Comparison of ENCODE assay signal across 18 cellular contexts in the genomic region with DNA sequence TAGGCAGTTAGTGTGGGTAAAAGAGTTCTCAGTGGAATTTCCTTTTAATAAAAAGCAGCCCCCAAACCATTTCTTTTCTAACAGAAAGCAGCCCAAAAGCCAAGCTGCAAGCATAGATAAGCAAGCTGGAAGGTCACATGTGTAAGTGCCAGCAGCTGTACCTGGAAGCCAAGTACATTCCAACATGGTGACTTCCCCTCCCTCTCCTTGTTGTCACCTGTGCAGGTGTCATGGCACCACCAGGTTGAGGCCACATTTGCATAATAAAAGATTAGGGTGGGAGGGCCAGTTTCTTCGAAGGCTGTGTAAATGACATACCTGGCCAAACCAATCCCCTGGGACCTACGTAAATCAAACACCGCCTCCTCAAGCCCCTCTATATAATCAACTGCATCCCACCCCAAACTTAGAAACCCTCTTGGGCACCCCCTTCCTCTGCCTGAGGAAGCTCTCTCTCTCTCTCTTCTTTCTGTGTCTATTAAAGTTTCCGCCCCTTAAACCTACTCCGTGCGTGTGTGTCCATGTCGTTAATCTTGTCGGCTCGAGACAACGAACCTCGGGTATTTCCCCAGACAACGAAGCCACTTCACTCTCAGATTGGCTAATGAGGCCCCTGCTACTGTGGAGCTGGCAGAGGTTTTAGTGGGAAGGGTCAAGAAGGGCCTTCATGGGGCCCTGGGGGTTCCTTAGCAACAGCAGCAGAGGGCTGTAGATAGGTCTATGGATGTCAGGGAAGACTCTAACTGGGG.
DNase-seq lines count a peak whose midpoint lies in the region; ATAC-seq and TF ChIP-seq lines count a peak whose summit lies in the region.
"Had no signal": no experiment of that assay in that cellular context is flagged by ENCODE, and none has a peak within 500 bp of the region (broad histone marks: within the 10 kb centered on the region; RNA-seq: fewer than 3 reads in every experiment).

No MANE protein-coding gene starts in this region.

- H3K27ac ChIP-seq in left lung (no peak overlapping the region), stomach (peak overlapping the region in 1 of 5 donors; percentile 17)
- H3K27ac ChIP-seq: vagina had no signal

- H3K4me1 Mint-ChIP-seq in WTC11 = peaks cover 60% of the 10 kb centered on the region

- H3K27me3 ChIP-seq in left lung = no peaks in the 10 kb centered on the region
- H3K27me3 ChIP-seq in stomach = no peaks in the 10 kb centered on the region
- H3K27me3 ChIP-seq: vagina had no signal

- H3K4me3 ChIP-seq in left lung (no peak overlapping the region), stomach (no peak overlapping the region)
- H3K4me3 ChIP-seq: vagina had no signal

- H3K4me3 Mint-ChIP-seq in WTC11 = no peak overlapping the region
- H3K4me3 Mint-ChIP-seq: naive thymus-derived CD4-positive, alpha-beta T cell had no signal

- TF ChIP-seq EP300 in stomach (IDR thresholded peaks at IDR 0.05) = no peak

- H3K9me3 Mint-ChIP-seq in WTC11 = no peaks in the 10 kb centered on the region; the same call in 1 of the 2 replicates
- H3K9me3 Mint-ChIP-seq: naive thymus-derived CD4-positive, alpha-beta T cell had no signal

- H3K36me3 Mint-ChIP-seq in WTC11 = no peaks in the 10 kb centered on the region

- ATAC-seq in WTC11 = peak; percentile 23
- peak; percentile 20 for ATAC-seq in left lung
- ATAC-seq: naive thymus-derived CD4-positive, alpha-beta T cell; Right ventricle myocardium inferior had no signal

- H3K36me3 ChIP-seq in left lung = no peaks in the 10 kb centered on the region
- no peaks in the 10 kb centered on the region for H3K36me3 ChIP-seq in stomach
- H3K36me3 ChIP-seq: vagina had no signal

- intact Hi-C loops in left lung (cut with DNase I) = no loop called here
- intact Hi-C loops in stomach (cut with DNase I; ENCODE audit: low total_unique reads) = no loop called here

- H3K4me1 ChIP-seq in left lung (peaks cover 0 to 70% of the 10 kb centered on the region in 2 donors), stomach (peaks cover 0 to 29% (median 11%) of the 10 kb centered on the region in 4 donors)
- H3K4me1 ChIP-seq: vagina had no signal

- TF ChIP-seq CTCF in WTC11 (IDR thresholded peaks at IDR 0.05) (no peak), left lung (IDR thresholded peaks at IDR 0.05) (no peak), stomach (IDR thresholded peaks at IDR 0.05) (no peak)

- DNase-seq in NCI-H510A (lab: John Stamatoyannopoulos, UW) = peak; percentile 14
- DNase-seq in NCI-H510A treated with DMSO at 0.1 percent for 48 hours (lab: John Stamatoyannopoulos, UW) = no peak
- no peak for DNase-seq in WTC11 (ENCODE audit: low spot score)
- DNase-seq in left lung = no peak
- DNase-seq in stomach = peak; percentile 46
- no peak for DNase-seq in germinal center (ENCODE audit: low spot score)
- no peak for DNase-seq in NCI-H446 treated with DMSO at 0.1 percent for 48 hours (lab: John Stamatoyannopoulos, UW)
- no peak for DNase-seq in NCI-H345 (lab: John Stamatoyannopoulos, UW)
- DNase-seq: activated CD4-positive, alpha-beta T cell treated with anti-CD3 and anti-CD28 coated beads, Interleukin-2, amount 50 U/mL, for 48 hours; C1 segment of cervical spinal cord; cerebellar nuclear complex; GF-D8; HCEC 1CT; head of caudate nucleus; mammary epithelial cell; naive thymus-derived CD4-positive, alpha-beta T cell had no signal

- WGBS in stomach, 5 donors = 73 to 80% (median 75%) methylated on average over 12 of the region's 12 CpGs

- TF ChIP-seq POLR2A in stomach (IDR thresholded peaks at IDR 0.05) = no peak

- CTCF ChIA-PET in WTC11 (lab: Charles Lee) = interaction anchor here (1.2 to 1.4 kb wide), 2 partner anchors 28 to 72 kb away, joined by 3 to 5 read pairs; no protein-coding TSS in a partner anchor

- peak overlapping the region; percentile 12; the same call in 1 of the 2 replicates for H3K27ac Mint-ChIP-seq in WTC11
- H3K27ac Mint-ChIP-seq: naive thymus-derived CD4-positive, alpha-beta T cell had no signal

- peaks cover 14% of the 10 kb centered on the region for H3K27me3 Mint-ChIP-seq in WTC11 (ENCODE audit: low read depth)

- no peaks in the 10 kb centered on the region for H3K9me3 ChIP-seq in left lung
- no peaks in the 10 kb centered on the region for H3K9me3 ChIP-seq in stomach
- H3K9me3 ChIP-seq: vagina had no signal

- POLR2A ChIA-PET in WTC11 (lab: Charles Lee) = interaction anchor here (0.6 kb wide), 1 partner anchor 624 kb away, joined by 8 read pairs; a partner anchor contains a TSS

TF ChIP-seq in WTC11, 78 proteins besides CTCF, POLR2A, EP300 and RAD21:
- TF ChIP-seq GABPB1 (CRISPR knock-in tag; IDR thresholded peaks at IDR 0.05) (no peak), SMAD4 (CRISPR knock-in tag; IDR thresholded peaks at IDR 0.05) (no peak), ZNF416 (CRISPR knock-in tag; IDR thresholded peaks at IDR 0.05) (no peak), IRF2 (CRISPR knock-in tag; IDR thresholded peaks at IDR 0.05; ENCODE audit: borderline replicate concordance, low read depth) (no peak), TCF7 (CRISPR knock-in tag; IDR thresholded peaks at IDR 0.05; ENCODE audit: low read depth) (no peak), KAT7 (CRISPR knock-in tag; IDR thresholded peaks at IDR 0.05; ENCODE audit: borderline replicate concordance) (no peak), NFE2L1 (CRISPR knock-in tag; IDR thresholded peaks at IDR 0.05) (no peak)
- TF ChIP-seq, protein P1, sequence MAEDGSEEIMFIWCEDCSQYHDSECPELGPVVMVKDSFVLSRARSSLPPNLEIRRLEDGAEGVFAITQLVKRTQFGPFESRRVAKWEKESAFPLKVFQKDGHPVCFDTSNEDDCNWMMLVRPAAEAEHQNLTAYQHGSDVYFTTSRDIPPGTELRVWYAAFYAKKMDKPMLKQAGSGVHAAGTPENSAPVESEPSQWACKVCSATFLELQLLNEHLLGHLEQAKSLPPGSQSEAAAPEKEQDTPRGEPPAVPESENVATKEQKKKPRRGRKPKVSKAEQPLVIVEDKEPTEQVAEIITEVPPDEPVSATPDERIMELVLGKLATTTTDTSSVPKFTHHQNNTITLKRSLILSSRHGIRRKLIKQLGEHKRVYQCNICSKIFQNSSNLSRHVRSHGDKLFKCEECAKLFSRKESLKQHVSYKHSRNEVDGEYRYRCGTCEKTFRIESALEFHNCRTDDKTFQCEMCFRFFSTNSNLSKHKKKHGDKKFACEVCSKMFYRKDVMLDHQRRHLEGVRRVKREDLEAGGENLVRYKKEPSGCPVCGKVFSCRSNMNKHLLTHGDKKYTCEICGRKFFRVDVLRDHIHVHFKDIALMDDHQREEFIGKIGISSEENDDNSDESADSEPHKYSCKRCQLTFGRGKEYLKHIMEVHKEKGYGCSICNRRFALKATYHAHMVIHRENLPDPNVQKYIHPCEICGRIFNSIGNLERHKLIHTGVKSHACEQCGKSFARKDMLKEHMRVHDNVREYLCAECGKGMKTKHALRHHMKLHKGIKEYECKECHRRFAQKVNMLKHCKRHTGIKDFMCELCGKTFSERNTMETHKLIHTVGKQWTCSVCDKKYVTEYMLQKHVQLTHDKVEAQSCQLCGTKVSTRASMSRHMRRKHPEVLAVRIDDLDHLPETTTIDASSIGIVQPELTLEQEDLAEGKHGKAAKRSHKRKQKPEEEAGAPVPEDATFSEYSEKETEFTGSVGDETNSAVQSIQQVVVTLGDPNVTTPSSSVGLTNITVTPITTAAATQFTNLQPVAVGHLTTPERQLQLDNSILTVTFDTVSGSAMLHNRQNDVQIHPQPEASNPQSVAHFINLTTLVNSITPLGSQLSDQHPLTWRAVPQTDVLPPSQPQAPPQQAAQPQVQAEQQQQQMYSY (CRISPR knock-in tag; IDR thresholded peaks at IDR 0.05) = no peak
- TF ChIP-seq, protein P2, sequence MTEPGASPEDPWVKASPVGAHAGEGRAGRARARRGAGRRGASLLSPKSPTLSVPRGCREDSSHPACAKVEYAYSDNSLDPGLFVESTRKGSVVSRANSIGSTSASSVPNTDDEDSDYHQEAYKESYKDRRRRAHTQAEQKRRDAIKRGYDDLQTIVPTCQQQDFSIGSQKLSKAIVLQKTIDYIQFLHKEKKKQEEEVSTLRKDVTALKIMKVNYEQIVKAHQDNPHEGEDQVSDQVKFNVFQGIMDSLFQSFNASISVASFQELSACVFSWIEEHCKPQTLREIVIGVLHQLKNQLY (CRISPR knock-in tag; IDR thresholded peaks at IDR 0.05) = no peak
- TF ChIP-seq, protein P3, sequence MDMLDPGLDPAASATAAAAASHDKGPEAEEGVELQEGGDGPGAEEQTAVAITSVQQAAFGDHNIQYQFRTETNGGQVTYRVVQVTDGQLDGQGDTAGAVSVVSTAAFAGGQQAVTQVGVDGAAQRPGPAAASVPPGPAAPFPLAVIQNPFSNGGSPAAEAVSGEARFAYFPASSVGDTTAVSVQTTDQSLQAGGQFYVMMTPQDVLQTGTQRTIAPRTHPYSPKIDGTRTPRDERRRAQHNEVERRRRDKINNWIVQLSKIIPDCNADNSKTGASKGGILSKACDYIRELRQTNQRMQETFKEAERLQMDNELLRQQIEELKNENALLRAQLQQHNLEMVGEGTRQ (CRISPR knock-in tag; IDR thresholded peaks at IDR 0.05) = no peak
- TF ChIP-seq, protein P4, sequence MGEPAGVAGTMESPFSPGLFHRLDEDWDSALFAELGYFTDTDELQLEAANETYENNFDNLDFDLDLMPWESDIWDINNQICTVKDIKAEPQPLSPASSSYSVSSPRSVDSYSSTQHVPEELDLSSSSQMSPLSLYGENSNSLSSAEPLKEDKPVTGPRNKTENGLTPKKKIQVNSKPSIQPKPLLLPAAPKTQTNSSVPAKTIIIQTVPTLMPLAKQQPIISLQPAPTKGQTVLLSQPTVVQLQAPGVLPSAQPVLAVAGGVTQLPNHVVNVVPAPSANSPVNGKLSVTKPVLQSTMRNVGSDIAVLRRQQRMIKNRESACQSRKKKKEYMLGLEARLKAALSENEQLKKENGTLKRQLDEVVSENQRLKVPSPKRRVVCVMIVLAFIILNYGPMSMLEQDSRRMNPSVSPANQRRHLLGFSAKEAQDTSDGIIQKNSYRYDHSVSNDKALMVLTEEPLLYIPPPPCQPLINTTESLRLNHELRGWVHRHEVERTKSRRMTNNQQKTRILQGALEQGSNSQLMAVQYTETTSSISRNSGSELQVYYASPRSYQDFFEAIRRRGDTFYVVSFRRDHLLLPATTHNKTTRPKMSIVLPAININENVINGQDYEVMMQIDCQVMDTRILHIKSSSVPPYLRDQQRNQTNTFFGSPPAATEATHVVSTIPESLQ (CRISPR knock-in tag; IDR thresholded peaks at IDR 0.05) = no peak

Comparison
In these comparisons a context has a peak if more than half of its experiments do, and no peak if none do; other contexts are left out.
1. DNase-seq: peak in NCI-H510A (single experiment) and stomach (single experiment); none in NCI-H510A treated with DMSO at 0.1 percent for 48 hours (single experiment), WTC11 (single experiment), left lung (0 of 2), germinal center (single experiment), NCI-H446 treated with DMSO at 0.1 percent for 48 hours (single experiment) and NCI-H345 (single experiment).